ENCODE assay signal across 8 cellular contexts in the genomic region with DNA sequence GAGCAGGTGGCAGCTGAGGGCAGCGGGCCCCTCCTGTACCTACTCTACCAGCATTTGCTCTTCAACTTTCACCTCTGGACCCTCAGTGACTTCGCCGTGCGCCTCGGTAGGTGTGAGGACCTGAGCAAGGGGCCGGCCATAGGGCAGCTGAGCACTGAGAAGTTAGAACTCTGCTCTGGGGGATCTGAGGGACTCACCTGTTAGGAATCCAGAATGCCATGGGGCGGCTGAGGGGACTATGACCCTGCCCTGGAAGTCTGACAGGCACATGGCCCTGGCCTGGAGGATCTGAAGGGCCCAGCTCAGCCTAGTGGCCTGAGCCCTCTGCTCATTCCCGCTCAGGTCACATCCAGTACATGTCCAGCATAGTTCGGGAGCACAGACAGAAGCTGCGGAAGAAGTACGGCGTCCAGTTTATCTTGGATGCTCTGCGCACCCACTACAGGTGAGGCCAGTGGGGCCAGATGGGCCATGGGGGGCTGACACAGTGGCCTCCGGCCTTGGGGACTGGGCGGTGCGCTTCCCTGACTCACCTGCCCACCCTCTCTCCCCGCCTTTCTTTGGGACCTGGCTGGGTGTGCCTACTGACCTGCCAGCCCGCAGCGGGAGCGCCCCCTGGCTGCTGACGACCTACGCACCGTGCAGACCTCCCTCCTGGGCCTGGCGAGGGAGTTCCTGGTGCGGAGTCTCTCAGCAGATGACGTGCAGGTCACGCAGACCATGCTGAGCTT. TPM values are rescaled to one million over a fixed set of nuclear protein-coding genes. Genes with fewer than 3 reads are reported as not detected.
DNase-seq lines count a peak whose midpoint lies in the region; ATAC-seq and TF ChIP-seq lines count a peak whose summit lies in the region.

No MANE protein-coding gene starts in this region.

- H3K4me3 ChIP-seq in mucosa of descending colon, result no peak overlapping the region

- no peaks in the 10 kb centered on the region for H3K4me1 ChIP-seq in mucosa of descending colon (ENCODE audit: low read depth)

- H3K9me3 Mint-ChIP-seq in Calu3 (ENCODE audit: low read depth, unreplicated experiment), result no peaks in the 10 kb centered on the region
- H3K9me3 Mint-ChIP-seq in activated CD4-positive, alpha-beta T cell treated with anti-CD3 and anti-CD28 coated beads, Interleukin-2, amount 10 ng/mL, durations not matched to agents 7 days and 5 days, result no peaks in the 10 kb centered on the region
- H3K9me3 Mint-ChIP-seq in stimulated activated naive B cell treated with anti-CD40 and anti-IgM and Interleukin-4, amounts not matched to agents 10 μg/mL and 1 μg/mL and 100 μg/mL, for 72 hours, result no peaks in the 10 kb centered on the region

- TF ChIP-seq CTCF in Calu3 (IDR thresholded peaks at IDR 0.05; ENCODE audit: unreplicated experiment) (peak; percentile 69), LNCAP (IDR thresholded peaks at IDR 0.05) (peak; percentile 89), mucosa of descending colon (IDR thresholded peaks at IDR 0.05) (peak; percentile 78)

- no TSS peak for BruUV-seq in Calu3 (replicated peaks; lab: Mats Ljungman, UMichigan)

- no peaks in the 10 kb centered on the region for H3K4me1 Mint-ChIP-seq in Calu3 (ENCODE audit: low read depth, unreplicated experiment)
- peaks cover 13% of the 10 kb centered on the region for H3K4me1 Mint-ChIP-seq in activated CD4-positive, alpha-beta T cell treated with anti-CD3 and anti-CD28 coated beads, Interleukin-2, amount 10 ng/mL, durations not matched to agents 7 days and 5 days
- peaks cover 13 to 29% of the 10 kb centered on the region in 2 donors for H3K4me1 Mint-ChIP-seq in stimulated activated naive B cell treated with anti-CD40 and anti-IgM and Interleukin-4, amounts not matched to agents 10 μg/mL and 1 μg/mL and 100 μg/mL, for 72 hours

- ATAC-seq in mucosa of descending colon (peak; percentile 87), GM21723 (IDR thresholded peaks at IDR 0.05; ENCODE audit: unreplicated experiment) (no peak)
- ATAC-seq in stimulated activated naive B cell treated with anti-CD40 and anti-IgM and Interleukin-4, amounts not matched to agents 10 μg/mL and 1 μg/mL and 100 μg/mL, for 72 hours (replicated peaks), result peak; percentile 76 to 82

- POLR2A ChIA-PET in activated CD4-positive, alpha-beta T cell treated with anti-CD3 and anti-CD28 coated beads, Interleukin-2, amount 10 ng/mL, durations not matched to agents 7 days and 5 days (lab: Charles Lee), result no interaction called here

- no peak overlapping the region for H3K4me3 Mint-ChIP-seq in Calu3 (ENCODE audit: low read depth, unreplicated experiment)
- H3K4me3 Mint-ChIP-seq in activated CD4-positive, alpha-beta T cell treated with anti-CD3 and anti-CD28 coated beads, Interleukin-2, amount 10 ng/mL, durations not matched to agents 7 days and 5 days, result no peak overlapping the region
- H3K4me3 Mint-ChIP-seq in stimulated activated naive B cell treated with anti-CD40 and anti-IgM and Interleukin-4, amounts not matched to agents 10 μg/mL and 1 μg/mL and 100 μg/mL, for 72 hours, result no peak overlapping the region

- intact Hi-C loops in Calu3 (cut with micrococcal nuclease; ENCODE audit: unreplicated experiment), result loop anchor here (5.0 kb wide), 1 partner anchor 76 kb away; no protein-coding TSS in a partner anchor
- intact Hi-C loops in mucosa of descending colon (cut with DNase I, micrococcal nuclease), result loop anchor here (5.0 to 10.0 kb wide), 3 partner anchors 71 to 293 kb away; a partner anchor contains a TSS

- H3K36me3 Mint-ChIP-seq in Calu3 (ENCODE audit: insufficient read depth, unreplicated experiment), result peaks cover 41% of the 10 kb centered on the region
- H3K36me3 Mint-ChIP-seq in activated CD4-positive, alpha-beta T cell treated with anti-CD3 and anti-CD28 coated beads, Interleukin-2, amount 10 ng/mL, durations not matched to agents 7 days and 5 days (ENCODE audit: low read depth), result peaks cover 33% of the 10 kb centered on the region
- peaks cover 24 to 60% of the 10 kb centered on the region in 2 donors for H3K36me3 Mint-ChIP-seq in stimulated activated naive B cell treated with anti-CD40 and anti-IgM and Interleukin-4, amounts not matched to agents 10 μg/mL and 1 μg/mL and 100 μg/mL, for 72 hours

- CTCF ChIA-PET in Calu3 (lab: Charles Lee), result interaction anchor here (1.3 kb wide), 1 partner anchor 16 kb away, joined by 4 read pairs; no protein-coding TSS in a partner anchor
- CTCF ChIA-PET in activated CD4-positive, alpha-beta T cell treated with anti-CD3 and anti-CD28 coated beads, Interleukin-2, amount 10 ng/mL, durations not matched to agents 7 days and 5 days (lab: Charles Lee), result interaction anchor here (0.7 to 1.4 kb wide), 3 partner anchors 19 to 83 kb away, joined by 3 to 4 read pairs (median 3); a partner anchor contains a TSS

- H3K36me3 ChIP-seq in mucosa of descending colon (ENCODE audit: low read depth), result peaks cover 6% of the 10 kb centered on the region

- H3K9me3 ChIP-seq in mucosa of descending colon, result no peaks in the 10 kb centered on the region

- no peaks in the 10 kb centered on the region for H3K27me3 Mint-ChIP-seq in Calu3 (ENCODE audit: unreplicated experiment)
- H3K27me3 Mint-ChIP-seq in activated CD4-positive, alpha-beta T cell treated with anti-CD3 and anti-CD28 coated beads, Interleukin-2, amount 10 ng/mL, durations not matched to agents 7 days and 5 days, result no peaks in the 10 kb centered on the region
- H3K27me3 Mint-ChIP-seq in stimulated activated naive B cell treated with anti-CD40 and anti-IgM and Interleukin-4, amounts not matched to agents 10 μg/mL and 1 μg/mL and 100 μg/mL, for 72 hours, result no peaks in the 10 kb centered on the region

- DNase-seq in Calu3 (peak; percentile 84), dermis microvascular lymphatic vessel endothelial cell (ENCODE audit: low read depth in 2 of 2) (peak; percentile 42 to 77), mucosa of descending colon (peak; percentile 82 to 91 (median 89)), NCI-H128 (lab: John Stamatoyannopoulos, UW; ENCODE audit: unreplicated experiment) (no peak)
- peak; percentile 74 for DNase-seq in activated CD4-positive, alpha-beta T cell treated with anti-CD3 and anti-CD28 coated beads, Interleukin-2, amount 10 ng/mL, durations not matched to agents 7 days and 5 days
- peak; percentile 46 for DNase-seq in stimulated activated naive B cell treated with anti-CD40 and anti-IgM and Interleukin-4, amounts not matched to agents 10 μg/mL and 1 μg/mL and 100 μg/mL, for 72 hours

- H3K27ac Mint-ChIP-seq in Calu3 (ENCODE audit: unreplicated experiment), result no peak overlapping the region
- H3K27ac Mint-ChIP-seq in activated CD4-positive, alpha-beta T cell treated with anti-CD3 and anti-CD28 coated beads, Interleukin-2, amount 10 ng/mL, durations not matched to agents 7 days and 5 days, result peak overlapping the region; percentile 63
- peak overlapping the region; percentile 88 for H3K27ac Mint-ChIP-seq in stimulated activated naive B cell treated with anti-CD40 and anti-IgM and Interleukin-4, amounts not matched to agents 10 μg/mL and 1 μg/mL and 100 μg/mL, for 72 hours

RNA-seq across cellular contexts. Expression of a gene that starts 18.8 kb away (rescaled TPM):
- total RNA-seq in Calu3 (2022), result 115 and 143 TPM in 2 replicates
- total RNA-seq in activated CD4-positive, alpha-beta T cell treated with anti-CD3 and anti-CD28 coated beads, Interleukin-2, amount 10 ng/mL, durations not matched to agents 7 days and 5 days, result 100 to 1,000 TPM; 194 to 212 TPM
- 13.5 and 22.3 TPM in 2 replicates for total RNA-seq in dermis microvascular lymphatic vessel endothelial cell
- total RNA-seq in mucosa of descending colon, result 10 to 100 TPM; 49.2 to 94.0 (median 53.7) TPM

RNA-seq across cellular contexts. Expression of a gene that starts 21.7 kb away (rescaled TPM):
- 47.3 and 47.5 TPM in 2 replicates for total RNA-seq in Calu3 (2022)
- total RNA-seq in activated CD4-positive, alpha-beta T cell treated with anti-CD3 and anti-CD28 coated beads, Interleukin-2, amount 10 ng/mL, durations not matched to agents 7 days and 5 days, result 10 to 100 TPM; 48.7 to 56.1 TPM
- 20.1 and 25.2 TPM in 2 replicates for total RNA-seq in dermis microvascular lymphatic vessel endothelial cell
- total RNA-seq in mucosa of descending colon, result 10 to 100 TPM; 40.7 to 59.2 (median 45.0) TPM
